ENCODE assay signal across 15 cellular contexts in the genomic region with DNA sequence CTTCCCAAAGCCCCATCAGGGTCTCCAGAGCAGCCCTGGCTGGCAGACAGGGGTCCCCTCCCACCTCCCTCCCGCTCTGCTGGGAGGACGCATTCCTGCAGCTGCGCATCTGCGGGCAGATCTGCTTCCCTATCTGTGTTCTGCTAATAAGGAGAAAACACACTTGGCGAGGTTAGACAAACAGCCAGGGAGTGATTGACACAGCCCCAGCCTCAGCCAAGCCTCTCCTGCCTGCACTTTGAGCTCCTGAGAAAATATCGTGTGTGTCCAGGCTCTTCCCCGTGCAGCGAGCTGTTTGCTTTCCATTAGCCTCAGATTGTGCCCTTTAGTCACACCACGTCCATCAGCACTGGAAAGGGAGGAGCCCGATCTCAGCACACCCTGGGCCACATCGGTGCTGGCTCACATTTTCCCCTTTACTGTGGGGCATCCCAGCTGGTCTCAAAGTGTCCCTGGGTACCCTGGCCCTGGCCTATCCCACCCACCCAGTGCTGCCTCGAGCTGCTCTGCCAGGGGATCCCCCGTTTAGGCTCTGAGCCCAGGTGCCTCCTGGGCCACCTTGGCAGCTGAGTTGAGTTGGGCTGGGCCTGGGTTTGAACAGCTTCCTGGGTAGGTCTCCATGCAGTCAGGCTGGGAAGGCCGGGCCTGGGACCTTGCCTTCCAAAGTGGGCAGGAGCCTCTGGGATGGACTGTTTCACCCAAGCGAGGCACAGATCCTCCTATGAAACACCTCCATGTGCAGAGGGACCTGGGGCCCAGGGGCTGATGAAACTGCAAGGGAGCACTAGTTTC.
DNase-seq lines count a peak whose midpoint lies in the region; ATAC-seq and TF ChIP-seq lines count a peak whose summit lies in the region.
"Had no signal": no experiment of that assay in that cellular context is flagged by ENCODE, and none has a peak within 500 bp of the region (broad histone marks: within the 10 kb centered on the region; RNA-seq: fewer than 3 reads in every experiment).

No MANE protein-coding gene starts in this region.

- no peak for TF ChIP-seq RAD21 in liver (IDR thresholded peaks at IDR 0.05)

- H3K27ac ChIP-seq in liver (ENCODE audit: low read depth in 1 of 2, low read length in 2 of 2) (no peak overlapping the region), brain microvascular endothelial cell (no peak overlapping the region)
- H3K27ac ChIP-seq: ovary, thoracic aorta had no signal

- H3K27me3 ChIP-seq in liver (ENCODE audit: control insufficient read depth in 4 of 4, insufficient read depth in 4 of 4, low read length in 3 of 4) (no peaks in the 10 kb centered on the region), brain microvascular endothelial cell (replicated peaks) (no peaks in the 10 kb centered on the region)
- H3K27me3 ChIP-seq: ovary had no signal

- H3K4me3 ChIP-seq in liver (ENCODE audit: low read depth in 1 of 3, low read length in 3 of 3), result no peak overlapping the region
- no peak overlapping the region for H3K4me3 ChIP-seq in brain microvascular endothelial cell (ENCODE audit: low read depth, low read length)
- H3K4me3 ChIP-seq: ovary, thoracic aorta had no signal

- TF ChIP-seq CTCF in liver (IDR thresholded peaks at IDR 0.05; ENCODE audit: low read depth, low read length, missing input control) (no peak), brain microvascular endothelial cell (IDR thresholded peaks at IDR 0.05; ENCODE audit: low read depth, low read length, missing control alignments) (no peak)

- no peak overlapping the region for H3K9ac ChIP-seq in liver (ENCODE audit: low read depth in 1 of 2, low read length in 2 of 2)

- no peaks in the 10 kb centered on the region for H3K36me3 ChIP-seq in liver (ENCODE audit: control insufficient read depth in 4 of 4, insufficient read depth in 3 of 4, low read depth in 1 of 4, low read length in 3 of 4)
- no peaks in the 10 kb centered on the region for H3K36me3 ChIP-seq in brain microvascular endothelial cell (replicated peaks)
- H3K36me3 ChIP-seq: ovary, thoracic aorta had no signal

- intact Hi-C loops in Right ventricle myocardium inferior (cut with DNase I) (no loop called here), left ventricle myocardium superior (cut with micrococcal nuclease) (no loop called here)

- DNase-seq in Right ventricle myocardium inferior (ENCODE audit: missing footprints) (no peak), left ventricle myocardium superior (no peak), NCI-H748 treated with DMSO at 0.1 percent for 48 hours (lab: John Stamatoyannopoulos, UW) (peak; percentile 59), ureter (ENCODE audit: low spot score) (peak; percentile 38), OCI-M2 (lab: John Stamatoyannopoulos, UW; ENCODE audit: unreplicated experiment) (no peak), brain microvascular endothelial cell (no peak), NCI-H187 treated with DMSO at 0.1 percent for 48 hours (lab: John Stamatoyannopoulos, UW) (no peak)
- DNase-seq: activated CD4-positive, alpha-beta T cell treated with anti-CD3 and anti-CD28 coated beads, Interleukin-2, amount 10 ng/mL, durations not matched to agents 24 days and 14 days; DND-41; HFFc6; NCI-H2227 treated with DMSO at 0.1 percent for 48 hours; stimulated activated CD4-positive, alpha-beta T cell treated with anti-CD3 and anti-CD28 coated beads, Interleukin-15, amount 100 ng/mL, for 24 hours had no signal

- peaks cover 3 to 11% (median 6%) of the 10 kb centered on the region in 4 donors for H3K4me1 ChIP-seq in liver (ENCODE audit: control insufficient read depth in 4 of 4, insufficient read depth in 4 of 4, low read length in 3 of 4)

- ATAC-seq in Right ventricle myocardium inferior, result peak; percentile 17
- ATAC-seq in left ventricle myocardium superior, result no peak

- no peaks in the 10 kb centered on the region for H3K9me3 ChIP-seq in liver (ENCODE audit: control insufficient read depth in 4 of 4, low read length in 3 of 4)
- H3K9me3 ChIP-seq: ovary had no signal

- in situ Hi-C loops in brain microvascular endothelial cell (cut with HindIII; ENCODE audit: low pct_ligation_motif_present, low sequenced_read_pairs), result no loop called here

- WGBS in liver, result 41% methylated on average over 15 of the region's 15 CpGs

TF ChIP-seq in liver, 16 proteins besides CTCF, POLR2A, EP300 and RAD21:
- TF ChIP-seq EGR1 (IDR thresholded peaks at IDR 0.05; ENCODE audit: low read depth in 2 of 2) (no peak), HNF4G (IDR thresholded peaks at IDR 0.05) (no peak), TAF1 (conservative IDR thresholded peaks at IDR 0.05) (no peak), NR2F2 (IDR thresholded peaks at IDR 0.05) (no peak), YY1 (IDR thresholded peaks at IDR 0.05) (no peak), SP1 (IDR thresholded peaks at IDR 0.05) (peak; percentile 61), FOXA2 (IDR thresholded peaks at IDR 0.05) (no peak), JUND (IDR thresholded peaks at IDR 0.05) (peak in 1 of 2 donors; percentile 28), HNF4A (conservative IDR thresholded peaks at IDR 0.05) (peak; percentile 85), FOXA1 (IDR thresholded peaks at IDR 0.05) (no peak), RXRA (IDR thresholded peaks at IDR 0.05) (peak; percentile 53 to 69), GABPA (IDR thresholded peaks at IDR 0.05 in 1 of 2, conservative IDR thresholded peaks at IDR 0.05 in 1 of 2) (no peak)
- TF ChIP-seq, protein P1, sequence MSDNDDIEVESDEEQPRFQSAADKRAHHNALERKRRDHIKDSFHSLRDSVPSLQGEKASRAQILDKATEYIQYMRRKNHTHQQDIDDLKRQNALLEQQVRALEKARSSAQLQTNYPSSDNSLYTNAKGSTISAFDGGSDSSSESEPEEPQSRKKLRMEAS (IDR thresholded peaks at IDR 0.05), result no peak
- TF ChIP-seq, protein P2, sequence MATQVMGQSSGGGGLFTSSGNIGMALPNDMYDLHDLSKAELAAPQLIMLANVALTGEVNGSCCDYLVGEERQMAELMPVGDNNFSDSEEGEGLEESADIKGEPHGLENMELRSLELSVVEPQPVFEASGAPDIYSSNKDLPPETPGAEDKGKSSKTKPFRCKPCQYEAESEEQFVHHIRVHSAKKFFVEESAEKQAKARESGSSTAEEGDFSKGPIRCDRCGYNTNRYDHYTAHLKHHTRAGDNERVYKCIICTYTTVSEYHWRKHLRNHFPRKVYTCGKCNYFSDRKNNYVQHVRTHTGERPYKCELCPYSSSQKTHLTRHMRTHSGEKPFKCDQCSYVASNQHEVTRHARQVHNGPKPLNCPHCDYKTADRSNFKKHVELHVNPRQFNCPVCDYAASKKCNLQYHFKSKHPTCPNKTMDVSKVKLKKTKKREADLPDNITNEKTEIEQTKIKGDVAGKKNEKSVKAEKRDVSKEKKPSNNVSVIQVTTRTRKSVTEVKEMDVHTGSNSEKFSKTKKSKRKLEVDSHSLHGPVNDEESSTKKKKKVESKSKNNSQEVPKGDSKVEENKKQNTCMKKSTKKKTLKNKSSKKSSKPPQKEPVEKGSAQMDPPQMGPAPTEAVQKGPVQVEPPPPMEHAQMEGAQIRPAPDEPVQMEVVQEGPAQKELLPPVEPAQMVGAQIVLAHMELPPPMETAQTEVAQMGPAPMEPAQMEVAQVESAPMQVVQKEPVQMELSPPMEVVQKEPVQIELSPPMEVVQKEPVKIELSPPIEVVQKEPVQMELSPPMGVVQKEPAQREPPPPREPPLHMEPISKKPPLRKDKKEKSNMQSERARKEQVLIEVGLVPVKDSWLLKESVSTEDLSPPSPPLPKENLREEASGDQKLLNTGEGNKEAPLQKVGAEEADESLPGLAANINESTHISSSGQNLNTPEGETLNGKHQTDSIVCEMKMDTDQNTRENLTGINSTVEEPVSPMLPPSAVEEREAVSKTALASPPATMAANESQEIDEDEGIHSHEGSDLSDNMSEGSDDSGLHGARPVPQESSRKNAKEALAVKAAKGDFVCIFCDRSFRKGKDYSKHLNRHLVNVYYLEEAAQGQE (IDR thresholded peaks at IDR 0.05), result no peak
- TF ChIP-seq, protein P3, sequence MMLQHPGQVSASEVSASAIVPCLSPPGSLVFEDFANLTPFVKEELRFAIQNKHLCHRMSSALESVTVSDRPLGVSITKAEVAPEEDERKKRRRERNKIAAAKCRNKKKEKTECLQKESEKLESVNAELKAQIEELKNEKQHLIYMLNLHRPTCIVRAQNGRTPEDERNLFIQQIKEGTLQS (IDR thresholded peaks at IDR 0.05), result no peak
- TF ChIP-seq, protein P4, sequence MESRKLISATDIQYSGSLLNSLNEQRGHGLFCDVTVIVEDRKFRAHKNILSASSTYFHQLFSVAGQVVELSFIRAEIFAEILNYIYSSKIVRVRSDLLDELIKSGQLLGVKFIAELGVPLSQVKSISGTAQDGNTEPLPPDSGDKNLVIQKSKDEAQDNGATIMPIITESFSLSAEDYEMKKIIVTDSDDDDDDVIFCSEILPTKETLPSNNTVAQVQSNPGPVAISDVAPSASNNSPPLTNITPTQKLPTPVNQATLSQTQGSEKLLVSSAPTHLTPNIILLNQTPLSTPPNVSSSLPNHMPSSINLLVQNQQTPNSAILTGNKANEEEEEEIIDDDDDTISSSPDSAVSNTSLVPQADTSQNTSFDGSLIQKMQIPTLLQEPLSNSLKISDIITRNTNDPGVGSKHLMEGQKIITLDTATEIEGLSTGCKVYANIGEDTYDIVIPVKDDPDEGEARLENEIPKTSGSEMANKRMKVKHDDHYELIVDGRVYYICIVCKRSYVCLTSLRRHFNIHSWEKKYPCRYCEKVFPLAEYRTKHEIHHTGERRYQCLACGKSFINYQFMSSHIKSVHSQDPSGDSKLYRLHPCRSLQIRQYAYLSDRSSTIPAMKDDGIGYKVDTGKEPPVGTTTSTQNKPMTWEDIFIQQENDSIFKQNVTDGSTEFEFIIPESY (IDR thresholded peaks at IDR 0.05), result no peak

Comparison
In these comparisons a context has a peak if more than half of its experiments do, and no peak if none do; other contexts are left out.
1. DNase-seq: peak in NCI-H748 treated with DMSO at 0.1 percent for 48 hours (single experiment) and ureter (single experiment); none in Right ventricle myocardium inferior (single experiment), left ventricle myocardium superior (single experiment), OCI-M2 (single experiment), brain microvascular endothelial cell (single experiment) and NCI-H187 treated with DMSO at 0.1 percent for 48 hours (single experiment).